In genomic region chr12:70242695-70243509, GRCh38 we compare ENCODE assay signal across 8 cellular contexts. TPM values are rescaled to one million over a fixed set of nuclear protein-coding genes. Genes with fewer than 3 reads are reported as not detected.
DNase-seq lines count a peak whose midpoint lies in the region; ATAC-seq, FAIRE-seq and TF ChIP-seq lines count a peak whose summit lies in the region.

A gene with protein sequence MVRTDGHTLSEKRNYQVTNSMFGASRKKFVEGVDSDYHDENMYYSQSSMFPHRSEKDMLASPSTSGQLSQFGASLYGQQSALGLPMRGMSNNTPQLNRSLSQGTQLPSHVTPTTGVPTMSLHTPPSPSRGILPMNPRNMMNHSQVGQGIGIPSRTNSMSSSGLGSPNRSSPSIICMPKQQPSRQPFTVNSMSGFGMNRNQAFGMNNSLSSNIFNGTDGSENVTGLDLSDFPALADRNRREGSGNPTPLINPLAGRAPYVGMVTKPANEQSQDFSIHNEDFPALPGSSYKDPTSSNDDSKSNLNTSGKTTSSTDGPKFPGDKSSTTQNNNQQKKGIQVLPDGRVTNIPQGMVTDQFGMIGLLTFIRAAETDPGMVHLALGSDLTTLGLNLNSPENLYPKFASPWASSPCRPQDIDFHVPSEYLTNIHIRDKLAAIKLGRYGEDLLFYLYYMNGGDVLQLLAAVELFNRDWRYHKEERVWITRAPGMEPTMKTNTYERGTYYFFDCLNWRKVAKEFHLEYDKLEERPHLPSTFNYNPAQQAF (plus strand): TSS chr12:70243433. CDS start chr12:70278227, 34,794 bp downstream.

- peak within 1 kb of the TSS; percentile 96 for H3K4me2 ChIP-seq in OCI-LY1 (ENCODE audit: low read length)
- peak within 1 kb of the TSS; percentile 97 for H3K4me2 ChIP-seq in endothelial cell of umbilical vein (ENCODE audit: insufficient read depth, low read length)

- dilution Hi-C loops in endothelial cell of umbilical vein (cut with MboI; ENCODE audit: extremely low pct_ligation_motif_present, low sequenced_read_pairs), result no loop called here

- ATAC-seq in GM21447 (IDR thresholded peaks at IDR 0.05; ENCODE audit: unreplicated experiment), result peak; percentile 73

- H3K79me2 ChIP-seq in OCI-LY1 (ENCODE audit: insufficient read depth, low read length) (peaks cover 61% of the 10 kb centered on the region), endothelial cell of umbilical vein (ENCODE audit: control insufficient read depth, insufficient read depth, low read length) (peaks cover 43% of the 10 kb centered on the region)

- peaks cover 28% of the 10 kb centered on the region for H3K36me3 ChIP-seq in HUES6 (ENCODE audit: control insufficient read depth, insufficient read depth, low read length)
- H3K36me3 ChIP-seq in OCI-LY1 (ENCODE audit: insufficient read depth, low read length), result peaks cover 68% of the 10 kb centered on the region
- H3K36me3 ChIP-seq in endothelial cell of umbilical vein (ENCODE audit: control insufficient read depth in 2 of 2, extremely low read depth in 1 of 2, insufficient read depth in 2 of 2, low read length in 2 of 2), result peaks cover 0 to 4% of the 10 kb centered on the region in 2 experiments

- H3K4me3 ChIP-seq in HUES6 (ENCODE audit: low read depth, low read length), result peak within 1 kb of the TSS; percentile 88
- H3K4me3 ChIP-seq in OCI-LY1 (ENCODE audit: low read depth, low read length, poor library complexity, severe bottlenecking), result peak within 1 kb of the TSS; percentile 94
- H3K4me3 ChIP-seq in endothelial cell of umbilical vein (replicated peaks in 1 of 3; ENCODE audit: insufficient read depth in 1 of 3, low read depth in 1 of 3, low read length in 3 of 3), result peak within 1 kb of the TSS; percentile 83 to 97 (median 84)

- no peak for TF ChIP-seq CTCF in OCI-LY1 (IDR thresholded peaks at IDR 0.05; ENCODE audit: low read length)
- no peak for TF ChIP-seq CTCF in endothelial cell of umbilical vein (IDR thresholded peaks at IDR 0.05; ENCODE audit: extremely low read depth in 1 of 2, insufficient read depth in 1 of 2, low read depth in 1 of 2, low read length in 2 of 2)

- intact Hi-C loops in endothelial cell of umbilical vein (cut with micrococcal nuclease), result loop anchor here (1.0 to 5.0 kb wide), 7 partner anchors 124 to 656 kb away; partner anchors contain the start of genes CCT2 and KCNMB4

- CTCF ChIA-PET in endothelial cell of umbilical vein (lab: Charles Lee), result no interaction called here

- peak; percentile 35 for TF ChIP-seq POLR2A in endothelial cell of umbilical vein (IDR thresholded peaks at IDR 0.05; ENCODE audit: low read depth, low read length)

- H3K27ac ChIP-seq in HUES6 (ENCODE audit: low read depth, low read length), result peak within 1 kb of the TSS; percentile 99
- peak within 1 kb of the TSS; percentile 92 for H3K27ac ChIP-seq in OCI-LY1 (ENCODE audit: low read depth, low read length, poor library complexity, severe bottlenecking)
- peak within 1 kb of the TSS; percentile 86 for H3K27ac ChIP-seq in endothelial cell of umbilical vein (ENCODE audit: insufficient read depth, low read depth, low read length)

- no peaks in the 10 kb centered on the region for H3K9me3 ChIP-seq in HUES6 (ENCODE audit: control insufficient read depth, insufficient read depth, low read depth, low read length)
- H3K9me3 ChIP-seq in OCI-LY1 (ENCODE audit: low read length), result no peaks in the 10 kb centered on the region
- H3K9me3 ChIP-seq in endothelial cell of umbilical vein (replicated peaks; ENCODE audit: control insufficient read depth, insufficient read depth, low read length), result no peaks in the 10 kb centered on the region

- BruUV-seq in endothelial cell of umbilical vein (replicated peaks; lab: Mats Ljungman, UMichigan), result no TSS peak

- H2AFZ ChIP-seq in OCI-LY1 (ENCODE audit: low read length) (no peak within 1 kb of the TSS), endothelial cell of umbilical vein (ENCODE audit: low read depth, low read length) (peak within 1 kb of the TSS; percentile 83)

- peak; percentile 63 for FAIRE-seq in endothelial cell of umbilical vein (lab: Jason Lieb, UNC)

- POLR2A ChIA-PET in endothelial cell of umbilical vein (lab: Charles Lee), result no interaction called here

- H3K9ac ChIP-seq in HUES6 (ENCODE audit: low read length), result peak within 1 kb of the TSS; percentile 97
- peak within 1 kb of the TSS; percentile 97 for H3K9ac ChIP-seq in OCI-LY1 (ENCODE audit: low read length)
- peak within 1 kb of the TSS; percentile 97 for H3K9ac ChIP-seq in endothelial cell of umbilical vein (replicated peaks; ENCODE audit: extremely low read depth, insufficient read depth, low read length)

- no peaks in the 10 kb centered on the region for H3K9me1 ChIP-seq in endothelial cell of umbilical vein (replicated peaks; ENCODE audit: control insufficient read depth, extremely low read depth, insufficient read depth, low read length)

- H3K4me1 ChIP-seq in HUES6 (ENCODE audit: control insufficient read depth, insufficient read depth, low read length), result peaks cover 31% of the 10 kb centered on the region
- peaks cover 49% of the 10 kb centered on the region for H3K4me1 ChIP-seq in OCI-LY1 (ENCODE audit: insufficient read depth, low read length, severe bottlenecking)
- H3K4me1 ChIP-seq in endothelial cell of umbilical vein (ENCODE audit: control insufficient read depth, extremely low read depth, insufficient read depth, low read length), result peaks cover 47% of the 10 kb centered on the region

- no peaks in the 10 kb centered on the region for H4K20me1 ChIP-seq in OCI-LY1 (ENCODE audit: insufficient read depth, low read length)
- H4K20me1 ChIP-seq in endothelial cell of umbilical vein (replicated peaks; ENCODE audit: control insufficient read depth, extremely low read depth, insufficient read depth, low read length), result no peaks in the 10 kb centered on the region

- H3K27me3 ChIP-seq in HUES6 (ENCODE audit: control insufficient read depth, insufficient read depth, low read length) (no peaks in the 10 kb centered on the region), OCI-LY1 (ENCODE audit: insufficient read depth, low read length) (no peaks in the 10 kb centered on the region), endothelial cell of umbilical vein (ENCODE audit: control insufficient read depth in 2 of 2, insufficient read depth in 2 of 2, low read length in 2 of 2) (no peaks in the 10 kb centered on the region)

- no peaks in the 10 kb centered on the region for H3F3A ChIP-seq in OCI-LY1 (ENCODE audit: insufficient read depth, low read length)

- H3K9me2 ChIP-seq in OCI-LY1 (ENCODE audit: low read depth, low read length), result no peaks in the 10 kb centered on the region

- DNase-seq in D341Med (ENCODE audit: low spot score) (peak; percentile 91), endothelial cell of umbilical vein (ENCODE audit: low read depth, low spot score) (peak; percentile 93), middle frontal gyrus (ENCODE audit: extremely low spot score, low spot score) (peak; percentile 76)
- peak; percentile 92 for DNase-seq in activated CD8-positive, alpha-beta memory T cell treated with anti-CD3 and anti-CD28 coated beads, Interleukin-2, amount 50 U/mL, for 48 hours
- DNase-seq in stimulated activated CD8-positive, alpha-beta memory T cell treated with anti-CD3 and anti-CD28 coated beads, Interleukin-2, amount 100 ng/mL, for 1 hour (ENCODE audit: low read depth in 2 of 2), result peak; percentile 79 to 81

TF ChIP-seq in endothelial cell of umbilical vein, 7 proteins besides CTCF, POLR2A, EP300 and RAD21:
- TF ChIP-seq MYC (IDR thresholded peaks at IDR 0.05; ENCODE audit: low read depth, low read length) (peak; percentile 31), JUN (IDR thresholded peaks at IDR 0.05; ENCODE audit: borderline replicate concordance, insufficient read depth, insufficient read length, low read depth) (no peak), MAX (IDR thresholded peaks at IDR 0.05; ENCODE audit: insufficient read depth, insufficient read length) (peak; percentile 26), EZH2 (IDR thresholded peaks at IDR 0.05; ENCODE audit: borderline replicate concordance, low read depth, low read length, severe bottlenecking) (no peak), POLR2AphosphoS5 (IDR thresholded peaks at IDR 0.05; ENCODE audit: insufficient read depth, low read depth, low read length) (peak; percentile 80)

RNA-seq across cellular contexts. Expression of the gene that starts here (rescaled TPM):
- total RNA-seq in endothelial cell of umbilical vein, result 79.1 and 79.7 TPM in 2 replicates
- 51.0 and 52.2 TPM in 2 replicates for polyA plus RNA-seq in endothelial cell of umbilical vein
- polyA plus RNA-seq in endothelial cell of umbilical vein (2011; cell fraction: cytosol; rRNA removed), result 51.1 and 60.6 TPM in 2 replicates
- polyA plus RNA-seq in endothelial cell of umbilical vein (2011; cell fraction: nucleus; rRNA removed), result 138 and 197 TPM in 2 replicates
- 53.8 and 61.1 TPM in 2 replicates for polyA plus RNA-seq in endothelial cell of umbilical vein (2012)
- 179 and 190 TPM in 2 replicates for polyA minus RNA-seq in endothelial cell of umbilical vein
- 60.0 TPM for polyA minus RNA-seq in endothelial cell of umbilical vein (2011; cell fraction: cytosol; rRNA and poly(A)+ RNA removed)
- 332 and 397 TPM in 2 replicates for polyA minus RNA-seq in endothelial cell of umbilical vein (2011; cell fraction: nucleus; rRNA and poly(A)+ RNA removed)

Comparison
In these comparisons a context has a peak if more than half of its experiments do, and no peak if none do; other contexts are left out.
1. Peak in every context shown above with its lines: DNase-seq, ATAC-seq, H3K4me3 ChIP-seq and H3K27ac ChIP-seq.